ENCODE assay signal across 8 cellular contexts in genomic region chr5:39072915-39073758, GRCh38. TPM values are rescaled to one million over a fixed set of nuclear protein-coding genes. Genes with fewer than 3 reads are reported as not detected.
DNase-seq lines count a peak whose midpoint lies in the region; ATAC-seq and TF ChIP-seq lines count a peak whose summit lies in the region.

No MANE protein-coding gene starts in this region.

- H3K4me3 Mint-ChIP-seq in activated naive CD4-positive, alpha-beta T cell treated with anti-CD3 and anti-CD28 coated beads for 36 hours, result peak overlapping the region; percentile 92
- peak overlapping the region; percentile 96 for H3K4me3 Mint-ChIP-seq in glutamatergic neuron (ENCODE audit: unreplicated experiment)

- H3K4me1 Mint-ChIP-seq in activated naive CD4-positive, alpha-beta T cell treated with anti-CD3 and anti-CD28 coated beads for 36 hours (ENCODE audit: low read depth), result peaks cover 31% of the 10 kb centered on the region
- peaks cover 7% of the 10 kb centered on the region for H3K4me1 Mint-ChIP-seq in glutamatergic neuron (ENCODE audit: low read depth, unreplicated experiment)

- intact Hi-C loops in activated naive CD4-positive, alpha-beta T cell treated with anti-CD3 and anti-CD28 coated beads for 36 hours (cut with micrococcal nuclease), result loop anchor here (2.0 to 5.0 kb wide), 4 partner anchors 14 to 1604 kb away; partner anchors contain the start of genes LIFR and PTGER4

- DNase-seq in DMS153 (lab: John Stamatoyannopoulos, UW) (peak; percentile 11), HT-29 (ENCODE audit: low spot score) (peak; percentile 78), RPMI7951 (ENCODE audit: low read depth) (peak; percentile 43), glutamatergic neuron (peak; percentile 53), omental fat pad (ENCODE audit: low spot score) (no peak)
- peak; percentile 75 for DNase-seq in activated naive CD4-positive, alpha-beta T cell treated with anti-CD3 and anti-CD28 coated beads for 36 hours

- H3K9me3 ChIP-seq in thymus (ENCODE audit: control insufficient read depth), result no peaks in the 10 kb centered on the region

- CTCF ChIA-PET in activated naive CD4-positive, alpha-beta T cell treated with anti-CD3 and anti-CD28 coated beads for 36 hours (lab: Charles Lee), result interaction anchor here (0.6 to 2.3 kb wide), 6 partner anchors 7 to 117 kb away, joined by 3 to 14 read pairs (median 3); no protein-coding TSS in a partner anchor

- peak overlapping the region; percentile 99 for H3K27ac ChIP-seq in thymus (ENCODE audit: low read depth)

- no peaks in the 10 kb centered on the region for H3K4me1 ChIP-seq in thymus (ENCODE audit: control insufficient read depth, insufficient read depth, low read length)

- peaks cover 17% of the 10 kb centered on the region for H3K27me3 Mint-ChIP-seq in activated naive CD4-positive, alpha-beta T cell treated with anti-CD3 and anti-CD28 coated beads for 36 hours (ENCODE audit: low read depth)
- H3K27me3 Mint-ChIP-seq in glutamatergic neuron (ENCODE audit: unreplicated experiment), result peaks cover 8% of the 10 kb centered on the region

- H3K36me3 ChIP-seq in thymus (ENCODE audit: control insufficient read depth, insufficient read depth), result no peaks in the 10 kb centered on the region

- H3K9me3 Mint-ChIP-seq in activated naive CD4-positive, alpha-beta T cell treated with anti-CD3 and anti-CD28 coated beads for 36 hours, result peaks cover 3% of the 10 kb centered on the region
- peaks cover 10% of the 10 kb centered on the region for H3K9me3 Mint-ChIP-seq in glutamatergic neuron (ENCODE audit: unreplicated experiment)

- TF ChIP-seq CTCF in glutamatergic neuron (IDR thresholded peaks at IDR 0.05; ENCODE audit: partially characterized antibody, unreplicated experiment) (no peak), omental fat pad (IDR thresholded peaks at IDR 0.05) (no peak)

- H3K36me3 Mint-ChIP-seq in activated naive CD4-positive, alpha-beta T cell treated with anti-CD3 and anti-CD28 coated beads for 36 hours (ENCODE audit: low read depth), result peaks cover 15% of the 10 kb centered on the region
- H3K36me3 Mint-ChIP-seq in glutamatergic neuron (ENCODE audit: unreplicated experiment), result no peaks in the 10 kb centered on the region

- ATAC-seq in GM21367 (IDR thresholded peaks at IDR 0.05; ENCODE audit: unreplicated experiment) (peak; percentile 35), omental fat pad (ENCODE audit: low FRiP score) (peak; percentile 46)

- WGBS in thymus, result 3% methylated on average over 27 of the region's 27 CpGs

- no peaks in the 10 kb centered on the region for H3K27me3 ChIP-seq in thymus (ENCODE audit: control insufficient read depth, insufficient read depth)

- peak overlapping the region; percentile 88 for H3K27ac Mint-ChIP-seq in activated naive CD4-positive, alpha-beta T cell treated with anti-CD3 and anti-CD28 coated beads for 36 hours
- peak overlapping the region; percentile 87 for H3K27ac Mint-ChIP-seq in glutamatergic neuron (ENCODE audit: unreplicated experiment)

- H3K4me3 ChIP-seq in thymus (ENCODE audit: low read length), result peak overlapping the region; percentile 99

RNA-seq across cellular contexts. Expression of gene RICTOR, which starts 1.1 kb away (rescaled TPM):
- total RNA-seq in HT-29 (2014; rRNA removed; shearing (Covaris generic)), result 11.3 and 12.8 TPM in 2 replicates
- 19.6 and 21.0 TPM in 2 replicates for total RNA-seq in RPMI7951 (2014; rRNA removed; shearing (Covaris generic))
- 10 to 100 TPM; 25.0 to 26.1 TPM for total RNA-seq in activated naive CD4-positive, alpha-beta T cell treated with anti-CD3 and anti-CD28 coated beads for 36 hours
- total RNA-seq in glutamatergic neuron (ENCODE audit: unreplicated experiment), result 39.3 TPM
- total RNA-seq in omental fat pad, result 10 to 100 TPM; 20.4 to 47.1 (median 32.2) TPM
- 16.7 TPM for polyA plus RNA-seq in thymus
